In the genomic region with DNA sequence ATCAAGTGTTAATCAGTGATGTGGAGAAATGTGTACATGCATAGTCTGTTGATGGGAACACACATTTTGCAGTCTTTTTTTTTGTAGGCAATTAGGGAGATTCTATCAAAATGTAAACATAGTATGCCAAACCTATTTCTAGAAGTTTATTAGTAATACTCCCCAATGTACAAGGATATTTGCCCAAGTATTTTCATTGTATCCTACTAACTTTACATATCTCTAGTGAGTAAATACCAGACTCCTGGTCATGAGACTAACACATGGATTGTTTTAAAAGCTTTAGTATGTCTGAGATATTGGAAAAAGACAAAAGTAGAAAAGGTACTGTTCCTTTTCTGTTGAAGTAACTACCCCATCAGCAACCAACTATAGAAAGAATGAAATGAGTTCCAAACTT, we compare ENCODE assay signal across 27 cellular contexts.
"Had no signal": no experiment of that assay in that cellular context is flagged by ENCODE, and none has a peak within 500 bp of the region (broad histone marks: within the 10 kb centered on the region; RNA-seq: fewer than 3 reads in every experiment).

No MANE protein-coding gene starts in this region.

- H3K27ac ChIP-seq: stomach, suprapubic skin, testis, thoracic aorta, tibial artery, tibial nerve, transverse colon, upper lobe of right lung, uterus, vagina had no signal

- DNase-seq: stimulated activated CD4-positive, alpha-beta T cell treated with anti-CD3 and anti-CD28 coated beads, Interleukin-2, amount 100 ng/mL, for 48 hours; stimulated activated CD4-positive, alpha-beta T cell treated with anti-CD3 and anti-CD28 coated beads, Interleukin-4, amount 100 ng/mL, for 24 hours; stimulated activated CD4-positive, alpha-beta T cell treated with anti-CD3 and anti-CD28 coated beads, Interleukin-4, amount 100 ng/mL, for 4 hours; stimulated activated CD8-positive, alpha-beta memory T cell treated with anti-CD3 and anti-CD28 coated beads, Interleukin-4, amount 100 ng/mL, for 48 hours; stimulated activated naive B cell treated with anti-CD40 and anti-IgM and Interleukin-4, amounts not matched to agents 10 μg/mL and 1 μg/mL and 100 μg/mL, for 72 hours; stimulated activated naive CD4-positive, alpha-beta T cell; stimulated activated naive CD4-positive, alpha-beta T cell treated with Interleukin-2 at 50 U/mL for 16 hours; stimulated activated naive CD8-positive, alpha-beta T cell treated with anti-CD3 and anti-CD28 coated beads, Interleukin-15, amount 100 ng/mL, for 72 hours; stimulated activated naive CD8-positive, alpha-beta T cell treated with anti-CD3 and anti-CD28 coated beads, Interleukin-15, Interleukin-2, amounts not matched to agents 100 U/mL and 50 U/mL, for 24 hours; stomach; substantia nigra; testis; thyroid gland; tibial artery; transverse colon; trophoblast cell; upper lobe of left lung; upper lobe of right lung; uterus had no signal

- H3K36me3 ChIP-seq: stomach, suprapubic skin, thoracic aorta, thyroid gland, tibial artery, tibial nerve, transverse colon, upper lobe of left lung, upper lobe of right lung, uterus, vagina had no signal

- ATAC-seq: stimulated activated effector memory CD8-positive, alpha-beta T cell treated with anti-CD3 and anti-CD28 coated beads, Interleukin-12 subunit alpha, Interleukin-12 subunit beta, amount 100 ng/mL, for 72 hours; stimulated activated memory B cell treated with anti-CD40 and anti-IgM and Interleukin-4, amounts not matched to agents 10 μg/mL and 1 μg/mL and 100 μg/mL, for 72 hours; stimulated activated naive B cell treated with anti-CD40 and anti-IgM and Interleukin-4, amounts not matched to agents 10 μg/mL and 1 μg/mL and 100 μg/mL, for 72 hours; stimulated activated naive CD8-positive, alpha-beta T cell treated with anti-CD3 and anti-CD28 coated beads, Interleukin-15, amount 100 ng/mL, for 72 hours; stimulated activated naive CD8-positive, alpha-beta T cell treated with anti-CD3 and anti-CD28 coated beads, Interleukin-15, Interleukin-2, amounts not matched to agents 100 U/mL and 50 U/mL, for 24 hours; upper lobe of right lung had no signal

- H3K4me1 ChIP-seq: suprapubic skin, testis, tibial artery, tibial nerve, transverse colon, upper lobe of right lung, uterus, vagina had no signal

- H3K9me3 ChIP-seq: stomach, suprapubic skin, testis, thoracic aorta, thyroid gland, tibial artery, tibial nerve, transverse colon, upper lobe of left lung, upper lobe of right lung, uterus, vagina had no signal

- H3K4me3 ChIP-seq: stomach, suprapubic skin, testis, thoracic aorta, thyroid gland, tibial artery, tibial nerve, transverse colon, upper lobe of left lung, upper lobe of right lung, uterus, vagina had no signal

- H3K9me3 Mint-ChIP-seq: stimulated activated naive B cell treated with anti-CD40 and anti-IgM and Interleukin-4, amounts not matched to agents 10 μg/mL and 1 μg/mL and 100 μg/mL, for 72 hours; stimulated activated naive CD8-positive, alpha-beta T cell treated with anti-CD3 and anti-CD28 coated beads, Interleukin-15, Interleukin-2, amounts not matched to agents 100 ng/mL and 50 ng/mL, for 24 hours; type B pancreatic cell had no signal

- H3K27me3 Mint-ChIP-seq: stimulated activated memory B cell treated with anti-CD40 and anti-IgM and Interleukin-4, amounts not matched to agents 10 μg/mL and 1 μg/mL and 100 μg/mL, for 72 hours; stimulated activated naive B cell treated with anti-CD40 and anti-IgM and Interleukin-4, amounts not matched to agents 10 μg/mL and 1 μg/mL and 100 μg/mL, for 72 hours; stimulated activated naive CD8-positive, alpha-beta T cell treated with anti-CD3 and anti-CD28 coated beads, Interleukin-15, amount 100 ng/mL, for 72 hours; stimulated activated naive CD8-positive, alpha-beta T cell treated with anti-CD3 and anti-CD28 coated beads, Interleukin-15, Interleukin-2, amounts not matched to agents 100 ng/mL and 50 ng/mL, for 24 hours had no signal

- H3K4me3 Mint-ChIP-seq: stimulated activated effector memory CD8-positive, alpha-beta T cell treated with anti-CD3 and anti-CD28 coated beads, Interleukin-12 subunit alpha, Interleukin-12 subunit beta, amount 100 ng/mL, for 72 hours; stimulated activated memory B cell treated with anti-CD40 and anti-IgM and Interleukin-4, amounts not matched to agents 10 μg/mL and 1 μg/mL and 100 μg/mL, for 72 hours; stimulated activated naive B cell treated with anti-CD40 and anti-IgM and Interleukin-4, amounts not matched to agents 10 μg/mL and 1 μg/mL and 100 μg/mL, for 72 hours; stimulated activated naive CD8-positive, alpha-beta T cell treated with anti-CD3 and anti-CD28 coated beads, Interleukin-15, amount 100 ng/mL, for 72 hours; stimulated activated naive CD8-positive, alpha-beta T cell treated with anti-CD3 and anti-CD28 coated beads, Interleukin-15, Interleukin-2, amounts not matched to agents 100 ng/mL and 50 ng/mL, for 24 hours; type B pancreatic cell had no signal

- H3K36me3 Mint-ChIP-seq: stimulated activated effector memory CD8-positive, alpha-beta T cell treated with anti-CD3 and anti-CD28 coated beads, Interleukin-12 subunit alpha, Interleukin-12 subunit beta, amount 100 ng/mL, for 72 hours; stimulated activated memory B cell treated with anti-CD40 and anti-IgM and Interleukin-4, amounts not matched to agents 10 μg/mL and 1 μg/mL and 100 μg/mL, for 72 hours; stimulated activated naive B cell treated with anti-CD40 and anti-IgM and Interleukin-4, amounts not matched to agents 10 μg/mL and 1 μg/mL and 100 μg/mL, for 72 hours; type B pancreatic cell had no signal

- H3K27ac Mint-ChIP-seq: stimulated activated effector memory CD8-positive, alpha-beta T cell treated with anti-CD3 and anti-CD28 coated beads, Interleukin-12 subunit alpha, Interleukin-12 subunit beta, amount 100 ng/mL, for 72 hours; stimulated activated memory B cell treated with anti-CD40 and anti-IgM and Interleukin-4, amounts not matched to agents 10 μg/mL and 1 μg/mL and 100 μg/mL, for 72 hours; stimulated activated naive B cell treated with anti-CD40 and anti-IgM and Interleukin-4, amounts not matched to agents 10 μg/mL and 1 μg/mL and 100 μg/mL, for 72 hours; stimulated activated naive CD8-positive, alpha-beta T cell treated with anti-CD3 and anti-CD28 coated beads, Interleukin-15, amount 100 ng/mL, for 72 hours; stimulated activated naive CD8-positive, alpha-beta T cell treated with anti-CD3 and anti-CD28 coated beads, Interleukin-15, Interleukin-2, amounts not matched to agents 100 ng/mL and 50 ng/mL, for 24 hours; type B pancreatic cell had no signal

- H3K27me3 ChIP-seq: stomach, suprapubic skin, testis, thyroid gland, tibial artery, tibial nerve, transverse colon, upper lobe of left lung, upper lobe of right lung, uterus, vagina had no signal

- H3K4me1 Mint-ChIP-seq: stimulated activated effector memory CD8-positive, alpha-beta T cell treated with anti-CD3 and anti-CD28 coated beads, Interleukin-12 subunit alpha, Interleukin-12 subunit beta, amount 100 ng/mL, for 72 hours; stimulated activated memory B cell treated with anti-CD40 and anti-IgM and Interleukin-4, amounts not matched to agents 10 μg/mL and 1 μg/mL and 100 μg/mL, for 72 hours; stimulated activated naive B cell treated with anti-CD40 and anti-IgM and Interleukin-4, amounts not matched to agents 10 μg/mL and 1 μg/mL and 100 μg/mL, for 72 hours; stimulated activated naive CD8-positive, alpha-beta T cell treated with anti-CD3 and anti-CD28 coated beads, Interleukin-15, amount 100 ng/mL, for 72 hours had no signal
